ENCODE assay signal across 8 cellular contexts in genomic region chrX:133005616-133006015, GRCh38. TPM values are rescaled to one million over a fixed set of nuclear protein-coding genes. Genes with fewer than 3 reads are reported as not detected.
"Had no signal": no experiment of that assay in that cellular context is flagged by ENCODE, and none has a peak within 500 bp of the region (broad histone marks: within the 10 kb centered on the region; RNA-seq: fewer than 3 reads in every experiment).

No MANE protein-coding gene starts in this region.

- H3K4me3 ChIP-seq: GM23248, GM23338, HAP-1 had no signal

- H3K9ac ChIP-seq: GM23248 had no signal

- H3K4me3 Mint-ChIP-seq: GM23338, H9, HFFc6 had no signal

- H3K4me2 ChIP-seq: GM23338 had no signal

- H3K4me1 ChIP-seq: HAP-1 had no signal

- H2AFZ ChIP-seq: GM23248, GM23338 had no signal

- FAIRE-seq: H54 had no signal

- H3K36me3 ChIP-seq: HAP-1 had no signal

- H3K27ac ChIP-seq: GM23248 had no signal

- H3K4me1 Mint-ChIP-seq: GM23338, H9 had no signal

- H3K27ac Mint-ChIP-seq: GM23338, H9, HFFc6 had no signal

- DNase-seq: GOT3, H9, HCEC 1CT, HFFc6 had no signal

RNA-seq across cellular contexts. Expression of gene HS6ST2, which starts 47.2 kb away (rescaled TPM):
- total RNA-seq: GM23248, HFFc6 had no signal
- polyA plus RNA-seq: GM23248 had no signal
